8 cellular contexts compared by ENCODE assay signal in genomic region chr2:85433511-85434089, GRCh38. TPM values are rescaled to one million over a fixed set of nuclear protein-coding genes. Genes with fewer than 3 reads are reported as not detected.
DNase-seq lines count a peak whose midpoint lies in the region; ATAC-seq and TF ChIP-seq lines count a peak whose summit lies in the region.

No MANE protein-coding gene starts in this region.

- ATAC-seq in HG03039 (IDR thresholded peaks at IDR 0.05; ENCODE audit: unreplicated experiment) (no peak), GM21515 (IDR thresholded peaks at IDR 0.05; ENCODE audit: unreplicated experiment) (no peak), HG03097 (IDR thresholded peaks at IDR 0.05; ENCODE audit: low FRiP score, unreplicated experiment) (no peak)

- TF ChIP-seq CTCF in AG09319 (IDR thresholded peaks at IDR 0.05; ENCODE audit: low read depth, low read length) (no peak), dorsolateral prefrontal cortex (IDR thresholded peaks at IDR 0.05 in 54 of 56, conservative IDR thresholded peaks at IDR 0.05 in 2 of 56; ENCODE audit: low read depth in 1 of 56, partially characterized antibody in 56 of 56) (peak in 12 of 56 donors; percentile 5 to 37 (median 14))

- intact Hi-C loops in dorsolateral prefrontal cortex (cut with DNase I), result loop anchor here in 1 of 2 donors (2.0 to 10.0 kb wide), 2 partner anchors 13 to 341 kb away; no protein-coding TSS in a partner anchor

- peak overlapping the region; percentile 54 to 100 (median 100) for H3K27ac ChIP-seq in dorsolateral prefrontal cortex

- peak overlapping the region in 3 of 59 donors; percentile 10 to 24 (median 13) for H3K4me3 ChIP-seq in dorsolateral prefrontal cortex

- DNase-seq in AG09319 (ENCODE audit: extremely low read depth, low read depth) (peak; percentile 96), NCI-H2196 (lab: John Stamatoyannopoulos, UW; ENCODE audit: unreplicated experiment) (peak; percentile 80), dorsolateral prefrontal cortex (peak; percentile 60 to 96 (median 91)), mesenteric fat pad (ENCODE audit: low spot score) (peak; percentile 90), ecto neural progenitor cell (ENCODE audit: low spot score) (no peak)

- no peaks in the 10 kb centered on the region for H3K27me3 ChIP-seq in dorsolateral prefrontal cortex

RNA-seq across cellular contexts. Expression of gene SH2D6, which starts 15.1 kb away (rescaled TPM):
- total RNA-seq in dorsolateral prefrontal cortex, result 10 to 100 TPM in 2 of 120 experiments, 1 to 10 TPM in 117, under 1 TPM in 1; 0.96 to 14.2 (median 3.5) TPM
- total RNA-seq in mesenteric fat pad, result not detected

RNA-seq across cellular contexts. Expression of gene CAPG, which starts 23.4 kb away (rescaled TPM):
- 10 to 100 TPM; 11.3 to 75.2 (median 31.8) TPM for total RNA-seq in dorsolateral prefrontal cortex
- total RNA-seq in mesenteric fat pad, result 124 TPM
